Comparison of ENCODE assay signal across 8 cellular contexts in the genomic region with DNA sequence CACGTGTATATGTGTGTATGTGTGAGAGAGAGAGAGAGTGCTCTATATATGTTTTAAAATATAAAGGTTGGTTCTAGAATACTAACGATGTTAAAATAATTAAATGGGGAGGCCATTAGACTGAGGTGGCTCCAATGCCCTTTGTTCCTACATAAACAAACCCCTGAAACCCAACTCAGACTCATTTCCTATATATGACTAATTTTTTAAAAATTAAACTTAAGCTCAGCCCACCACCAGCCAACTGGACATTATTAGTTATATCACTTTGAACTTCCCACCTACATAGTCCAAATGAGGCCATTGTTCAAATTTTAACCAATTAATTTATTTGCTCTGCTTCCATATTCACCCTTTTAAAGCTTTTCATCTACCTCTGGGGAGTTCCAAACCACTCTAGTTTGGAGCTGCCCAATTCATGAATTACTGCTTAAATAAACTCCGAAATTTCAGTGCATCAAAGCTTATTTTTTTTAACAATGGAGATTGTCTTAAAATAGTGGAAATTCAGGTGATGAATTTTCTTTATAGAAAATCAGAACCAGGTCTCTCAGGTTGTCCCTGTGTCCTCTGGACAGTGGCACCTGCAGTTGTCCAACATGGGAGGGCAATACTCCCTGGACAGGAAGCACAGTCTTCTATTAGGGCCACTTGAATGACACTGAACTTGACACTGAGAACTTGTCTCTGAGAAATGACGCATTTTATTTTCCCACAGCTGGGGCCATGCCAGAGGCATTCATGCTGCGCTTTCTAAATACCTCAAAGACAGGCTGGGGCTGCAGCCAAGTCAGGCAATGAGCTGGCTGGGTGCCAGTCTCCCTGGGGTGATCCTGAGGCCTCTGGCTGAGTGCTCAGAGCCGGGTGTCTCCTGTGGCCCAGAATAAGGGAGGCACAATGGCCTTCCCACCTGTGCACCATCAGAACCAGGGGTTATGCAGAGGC.
A peak's percentile ranks its signal among the peaks of the same experiment; 100 is the strongest.
DNase-seq lines count a peak whose midpoint lies in the region; ATAC-seq and TF ChIP-seq lines count a peak whose summit lies in the region.

No MANE protein-coding gene starts in this region.

- CTCF ChIA-PET in activated naive CD4-positive, alpha-beta T cell treated with anti-CD3 and anti-CD28 coated beads, Interleukin-2, amount 10 ng/mL, durations not matched to agents 7 days and 5 days (lab: Charles Lee), result interaction anchor here (1.3 kb wide), 1 partner anchor 56 kb away, joined by 5 read pairs; no protein-coding TSS in a partner anchor

- DNase-seq in HS-27A (ENCODE audit: low read depth), result peak; percentile 75
- DNase-seq in SJCRH30, result peak; percentile 30 to 44
- DNase-seq in Right ventricle myocardium inferior (ENCODE audit: missing footprints), result peak; percentile 92
- DNase-seq in smooth muscle cell of the brain vasculature (ENCODE audit: low read depth, low spot score), result peak; percentile 88
- no peak for DNase-seq in activated naive CD4-positive, alpha-beta T cell treated with anti-CD3 and anti-CD28 coated beads, Interleukin-2, amount 10 ng/mL, durations not matched to agents 7 days and 5 days

- no peak overlapping the region for H3K27ac ChIP-seq in SJCRH30

- H3K4me1 ChIP-seq in SJCRH30, result no peaks in the 10 kb centered on the region

- no peaks in the 10 kb centered on the region for H3K27me3 ChIP-seq in SJCRH30

- peak; percentile 89 for ATAC-seq in Right ventricle myocardium inferior
- ATAC-seq in GM18909 (IDR thresholded peaks at IDR 0.05; ENCODE audit: poor library complexity, unreplicated experiment), result no peak
- no peak for ATAC-seq in GM19455 (IDR thresholded peaks at IDR 0.05; ENCODE audit: unreplicated experiment)
- ATAC-seq in GM18505 (IDR thresholded peaks at IDR 0.05; ENCODE audit: unreplicated experiment), result no peak

- peaks cover 10% of the 10 kb centered on the region for H3K27me3 Mint-ChIP-seq in activated naive CD4-positive, alpha-beta T cell treated with anti-CD3 and anti-CD28 coated beads, Interleukin-2, amount 10 ng/mL, durations not matched to agents 7 days and 5 days

- no peak overlapping the region for H3K4me3 Mint-ChIP-seq in activated naive CD4-positive, alpha-beta T cell treated with anti-CD3 and anti-CD28 coated beads, Interleukin-2, amount 10 ng/mL, durations not matched to agents 7 days and 5 days

- no peaks in the 10 kb centered on the region for H3K9me3 ChIP-seq in SJCRH30 (replicated peaks)

- H3K27ac Mint-ChIP-seq in activated naive CD4-positive, alpha-beta T cell treated with anti-CD3 and anti-CD28 coated beads, Interleukin-2, amount 10 ng/mL, durations not matched to agents 7 days and 5 days, result no peak overlapping the region

- no peaks in the 10 kb centered on the region for H3K9me3 Mint-ChIP-seq in activated naive CD4-positive, alpha-beta T cell treated with anti-CD3 and anti-CD28 coated beads, Interleukin-2, amount 10 ng/mL, durations not matched to agents 7 days and 5 days

- intact Hi-C loops in Right ventricle myocardium inferior (cut with DNase I), result loop anchor here (10.0 kb wide), 1 partner anchor 77 kb away; no protein-coding TSS in a partner anchor

- no peaks in the 10 kb centered on the region for H3K4me1 Mint-ChIP-seq in activated naive CD4-positive, alpha-beta T cell treated with anti-CD3 and anti-CD28 coated beads, Interleukin-2, amount 10 ng/mL, durations not matched to agents 7 days and 5 days

- no peaks in the 10 kb centered on the region for H3K36me3 Mint-ChIP-seq in activated naive CD4-positive, alpha-beta T cell treated with anti-CD3 and anti-CD28 coated beads, Interleukin-2, amount 10 ng/mL, durations not matched to agents 7 days and 5 days

- no peak overlapping the region for H3K4me3 ChIP-seq in SJCRH30

- no peaks in the 10 kb centered on the region for H3K36me3 ChIP-seq in SJCRH30

- no peak for TF ChIP-seq POLR2A in GM18505 (IDR thresholded peaks at IDR 0.05; ENCODE audit: borderline replicate concordance, extremely low read depth, insufficient read depth, insufficient read length)
